Comparison of ENCODE assay signal across 26 cellular contexts in the genomic region with DNA sequence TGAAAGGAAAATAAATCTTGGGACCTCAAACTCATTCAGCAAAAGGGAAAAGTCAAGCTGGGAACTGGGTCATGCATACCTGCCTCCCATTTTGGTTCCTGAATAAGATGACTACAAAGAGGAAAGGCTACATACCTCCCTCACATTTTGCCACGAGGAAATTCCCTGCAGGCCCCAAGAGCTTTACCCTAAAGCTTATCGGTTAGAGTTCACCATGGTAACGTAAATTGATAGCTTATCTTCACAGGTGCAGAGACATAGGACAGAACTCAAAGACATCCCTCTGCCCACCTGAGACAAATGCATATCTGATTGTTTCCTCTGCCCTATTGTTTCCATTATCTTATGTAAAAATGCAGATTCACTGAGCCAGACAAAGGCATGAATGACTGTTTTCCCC. TPM values are rescaled to one million over a fixed set of nuclear protein-coding genes. Genes with fewer than 3 reads are reported as not detected.
"Had no signal": no experiment of that assay in that cellular context is flagged by ENCODE, and none has a peak within 500 bp of the region (broad histone marks: within the 10 kb centered on the region; RNA-seq: fewer than 3 reads in every experiment).

No MANE protein-coding gene starts in this region.

- DNase-seq: hippocampal formation; immature natural killer cell; kidney; left colon; left lung; midbrain; mucosa of descending colon; naive thymus-derived CD4-positive, alpha-beta T cell; ovary; right lobe of liver; stimulated activated CD4-positive, alpha-beta T cell treated with anti-CD3 and anti-CD28 coated beads, Interleukin-1b, Interleukin-23, amount 100 ng/mL, for 48 hours; stimulated activated CD4-positive, alpha-beta T cell treated with anti-CD3 and anti-CD28 coated beads, Interleukin-2, amount 100 ng/mL, for 48 hours; stimulated activated CD4-positive, alpha-beta T cell treated with anti-CD3 and anti-CD28 coated beads, Interleukin-4, amount 100 ng/mL, for 4 hours; stimulated activated CD8-positive, alpha-beta memory T cell treated with anti-CD3 and anti-CD28 coated beads, Interleukin-4, amount 100 ng/mL, for 48 hours; stimulated activated naive CD8-positive, alpha-beta T cell treated with anti-CD3 and anti-CD28 coated beads, Interleukin-15, Interleukin-2, amounts not matched to agents 100 U/mL and 50 U/mL, for 24 hours; stomach; testis; thyroid gland; transverse colon; upper lobe of right lung had no signal

- H3K4me2 ChIP-seq: smooth muscle cell had no signal

- H3K27ac Mint-ChIP-seq: immature natural killer cell; naive thymus-derived CD4-positive, alpha-beta T cell; natural killer cell treated with Interleukin-12 subunit alpha and Interleukin-12 subunit beta and Interleukin-15 and Interleukin-18, amount 100 ng/mL, for 72 hours; progenitor cell of endocrine pancreas; stimulated activated memory B cell treated with anti-CD40 and anti-IgM and Interleukin-4, amounts not matched to agents 10 μg/mL and 1 μg/mL and 100 μg/mL, for 72 hours had no signal

- H3K4me3 Mint-ChIP-seq: immature natural killer cell; naive thymus-derived CD4-positive, alpha-beta T cell; natural killer cell treated with Interleukin-12 subunit alpha and Interleukin-12 subunit beta and Interleukin-15 and Interleukin-18, amount 100 ng/mL, for 72 hours; stimulated activated memory B cell treated with anti-CD40 and anti-IgM and Interleukin-4, amounts not matched to agents 10 μg/mL and 1 μg/mL and 100 μg/mL, for 72 hours had no signal

- H3K27ac ChIP-seq: left lung, ovary, right atrium auricular region, right lobe of liver, stomach, testis, thyroid gland, transverse colon, upper lobe of right lung had no signal

- H3K4me1 ChIP-seq: left lung, right lobe of liver, stomach, testis, transverse colon, upper lobe of right lung had no signal

- H3K36me3 ChIP-seq: left lung, ovary, right atrium auricular region, right lobe of liver, stomach, thyroid gland, transverse colon, upper lobe of right lung had no signal

- H3K4me1 Mint-ChIP-seq: immature natural killer cell; stimulated activated memory B cell treated with anti-CD40 and anti-IgM and Interleukin-4, amounts not matched to agents 10 μg/mL and 1 μg/mL and 100 μg/mL, for 72 hours had no signal

- H3K36me3 Mint-ChIP-seq: immature natural killer cell; naive thymus-derived CD4-positive, alpha-beta T cell; natural killer cell treated with Interleukin-12 subunit alpha and Interleukin-12 subunit beta and Interleukin-15 and Interleukin-18, amount 100 ng/mL, for 72 hours; stimulated activated memory B cell treated with anti-CD40 and anti-IgM and Interleukin-4, amounts not matched to agents 10 μg/mL and 1 μg/mL and 100 μg/mL, for 72 hours had no signal

- H3K9me3 Mint-ChIP-seq: immature natural killer cell; natural killer cell treated with Interleukin-12 subunit alpha and Interleukin-12 subunit beta and Interleukin-15 and Interleukin-18, amount 100 ng/mL, for 72 hours had no signal

- H3K27me3 ChIP-seq: left lung, ovary, right atrium auricular region, right lobe of liver, stomach, testis, thyroid gland, transverse colon, upper lobe of right lung had no signal

- H3K4me3 ChIP-seq: left lung, lung, mucosa of descending colon, ovary, right atrium auricular region, right lobe of liver, smooth muscle cell, stomach, testis, thyroid gland, transverse colon, upper lobe of right lung had no signal

- ATAC-seq: left colon; left lung; mucosa of descending colon; naive thymus-derived CD4-positive, alpha-beta T cell; natural killer cell treated with Interleukin-12 subunit alpha and Interleukin-12 subunit beta and Interleukin-15 and Interleukin-18, amount 100 ng/mL, for 72 hours; right lobe of liver; stimulated activated memory B cell treated with anti-CD40 and anti-IgM and Interleukin-4, amounts not matched to agents 10 μg/mL and 1 μg/mL and 100 μg/mL, for 72 hours; stimulated activated naive CD8-positive, alpha-beta T cell treated with anti-CD3 and anti-CD28 coated beads, Interleukin-15, Interleukin-2, amounts not matched to agents 100 U/mL and 50 U/mL, for 24 hours; upper lobe of right lung had no signal

- H3K9me3 ChIP-seq: left lung, mucosa of descending colon, ovary, right atrium auricular region, right lobe of liver, stomach, testis, thyroid gland, transverse colon, upper lobe of right lung had no signal

RNA-seq across cellular contexts. Expression of gene GRB10, which starts 31.5 kb away (rescaled TPM):
- polyA plus RNA-seq: immature natural killer cell had no signal
